6 cellular contexts compared by ENCODE assay signal in genomic region chr20:63538204-63539091, GRCh38. TPM values are rescaled to one million over a fixed set of nuclear protein-coding genes. Genes with fewer than 3 reads are reported as not detected.
DNase-seq lines count a peak whose midpoint lies in the region; ATAC-seq and TF ChIP-seq lines count a peak whose summit lies in the region.

No MANE protein-coding gene starts in this region.

- peak; percentile 37 for TF ChIP-seq CTCF in CD8-positive, alpha-beta T cell (IDR thresholded peaks at IDR 0.05)
- TF ChIP-seq CTCF in gastrocnemius medialis (IDR thresholded peaks at IDR 0.05 in 4 of 5, conservative IDR thresholded peaks at IDR 0.05 in 1 of 5) (peak in 2 of 5 experiments; percentile 10 to 24), uterus (IDR thresholded peaks at IDR 0.05) (no peak)

- peak in 3 of 7 experiments; percentile 30 to 73 (median 35) for DNase-seq in CD8-positive, alpha-beta T cell
- peak; percentile 63 for DNase-seq in NCI-H2029 treated with DMSO at 0.1 percent for 48 hours (lab: John Stamatoyannopoulos, UW)
- DNase-seq in dermis blood vessel endothelial cell: peak; percentile 69
- DNase-seq in gastrocnemius medialis: no peak
- no peak for DNase-seq in dedifferentiated amniotic fluid mesenchymal stem cell (ENCODE audit: extremely low spot score)
- DNase-seq in uterus: no peak

- H3K4me1 Mint-ChIP-seq in CD8-positive, alpha-beta T cell (ENCODE audit: low read depth): peaks cover 14% of the 10 kb centered on the region

- H3K4me1 ChIP-seq in CD8-positive, alpha-beta T cell (ENCODE audit: insufficient read depth, low read length): peaks cover 22% of the 10 kb centered on the region
- H3K4me1 ChIP-seq in gastrocnemius medialis (peaks cover 0 to 4% of the 10 kb centered on the region in 2 donors), uterus (no peaks in the 10 kb centered on the region)

- H3K9me3 ChIP-seq in CD8-positive, alpha-beta T cell (ENCODE audit: low read length): no peaks in the 10 kb centered on the region
- no peaks in the 10 kb centered on the region for H3K9me3 ChIP-seq in gastrocnemius medialis
- no peaks in the 10 kb centered on the region for H3K9me3 ChIP-seq in uterus

- in situ Hi-C loops in gastrocnemius medialis (cut with MboI; ENCODE audit: low sequenced_read_pairs in 4 of 4): loop anchor here in 1 of 4 donors (25.0 kb wide), 1 partner anchor 99 kb away; the partner anchor contains the start of gene GMEB2

- intact Hi-C loops in CD8-positive, alpha-beta T cell (cut with DNase I, micrococcal nuclease): loop anchor here (1.0 to 5.0 kb wide), 18 partner anchors 15 to 584 kb away; partner anchors contain the start of genes ARFRP1 (in 2 of the 2), GMEB2 (in 2 of the 2), UCKL1 (in 2 of the 2) and LIME1 (in 1 of the 2)
- intact Hi-C loops in gastrocnemius medialis (cut with DNase I; ENCODE audit: low total_unique reads): loop anchor here (1.0 to 5.0 kb wide), 3 partner anchors 74 to 436 kb away; no protein-coding TSS in a partner anchor
- intact Hi-C loops in uterus (cut with DNase I; ENCODE audit: low total_unique reads): loop anchor here (2.0 kb wide), 1 partner anchor 434 kb away; no protein-coding TSS in a partner anchor

- H3K27ac Mint-ChIP-seq in CD8-positive, alpha-beta T cell: peak overlapping the region; percentile 81

- H3K9me3 Mint-ChIP-seq in CD8-positive, alpha-beta T cell: no peaks in the 10 kb centered on the region

- ATAC-seq in CD8-positive, alpha-beta T cell: peak; percentile 15
- ATAC-seq in gastrocnemius medialis: peak; percentile 25 to 27

- TF ChIP-seq POLR2A in gastrocnemius medialis (IDR thresholded peaks at IDR 0.05): no peak
- TF ChIP-seq POLR2A in uterus (IDR thresholded peaks at IDR 0.05): no peak

- H3K27me3 ChIP-seq in CD8-positive, alpha-beta T cell (ENCODE audit: insufficient read depth, low read length): no peaks in the 10 kb centered on the region
- peaks cover 22 to 31% (median 28%) of the 10 kb centered on the region in 3 donors for H3K27me3 ChIP-seq in gastrocnemius medialis
- H3K27me3 ChIP-seq in uterus: peaks cover 11 to 12% of the 10 kb centered on the region in 2 donors

- CTCF ChIA-PET in CD8-positive, alpha-beta T cell (lab: Charles Lee): interaction anchor here (0.6 to 4.3 kb wide), 34 partner anchors 8 to 584 kb away, joined by 3 to 60 read pairs (median 5); partner anchors contain the start of genes HELZ2, LIME1, PPDPF and RTEL1

- no peaks in the 10 kb centered on the region for H3K36me3 ChIP-seq in CD8-positive, alpha-beta T cell (ENCODE audit: insufficient read depth, low read length)
- H3K36me3 ChIP-seq in gastrocnemius medialis (no peaks in the 10 kb centered on the region), uterus (no peaks in the 10 kb centered on the region)

- no peaks in the 10 kb centered on the region for H3K36me3 Mint-ChIP-seq in CD8-positive, alpha-beta T cell

- peak overlapping the region; percentile 48 for H3K4me3 ChIP-seq in CD8-positive, alpha-beta T cell (ENCODE audit: low read depth, low read length)
- peak overlapping the region in 2 of 4 donors; percentile 9 to 40 for H3K4me3 ChIP-seq in gastrocnemius medialis
- no peak overlapping the region for H3K4me3 ChIP-seq in uterus

- H3K27ac ChIP-seq in CD8-positive, alpha-beta T cell (ENCODE audit: low read depth, low read length): peak overlapping the region; percentile 34
- H3K27ac ChIP-seq in gastrocnemius medialis: peak overlapping the region in 1 of 4 donors; percentile 23
- no peak overlapping the region for H3K27ac ChIP-seq in uterus

- POLR2A ChIA-PET in CD8-positive, alpha-beta T cell (lab: Charles Lee): interaction anchor here (1.2 to 4.8 kb wide), 11 partner anchors 9 to 326 kb away, joined by 3 to 57 read pairs (median 6); partner anchors contain the start of genes ARFRP1, GMEB2, PPDPF and RTEL1

- no peaks in the 10 kb centered on the region for H3K27me3 Mint-ChIP-seq in CD8-positive, alpha-beta T cell (ENCODE audit: low read depth)

- H3K4me3 Mint-ChIP-seq in CD8-positive, alpha-beta T cell: peak overlapping the region; percentile 75

RNA-seq across cellular contexts. Expression of gene PTK6, which starts 1.3 kb away (rescaled TPM):
- under 1 TPM; 0.11 to 0.14 TPM for total RNA-seq in CD8-positive, alpha-beta T cell
- total RNA-seq in dermis blood vessel endothelial cell (under 0.01 and 0.05 TPM in 2 replicates), gastrocnemius medialis (under 1 TPM in 1 of 4 donors, not detected in 3; 0.36 TPM), uterus (under 1 TPM in 2 of 4 donors, not detected in 2; under 0.01 TPM)

RNA-seq across cellular contexts. Expression of gene SRMS, which starts 9.1 kb away (rescaled TPM):
- not detected for total RNA-seq in CD8-positive, alpha-beta T cell
- total RNA-seq in dermis blood vessel endothelial cell: not detected in 2 replicates
- total RNA-seq in gastrocnemius medialis: not detected
- not detected for total RNA-seq in uterus

RNA-seq across cellular contexts. Expression of gene FNDC11, which starts 15.5 kb away (rescaled TPM):
- under 1 TPM; 0.50 to 0.52 TPM for total RNA-seq in CD8-positive, alpha-beta T cell
- total RNA-seq in dermis blood vessel endothelial cell: 1.2 and 2.4 TPM in 2 replicates
- total RNA-seq in gastrocnemius medialis: under 1 TPM in 1 of 4 donors, not detected in 3; 0.13 TPM
- total RNA-seq in uterus: under 1 TPM in 2 of 4 donors, not detected in 2; 0.34 to 0.69 TPM

RNA-seq across cellular contexts. Expression of gene PPDPF, which starts 17.9 kb away (rescaled TPM):
- total RNA-seq in CD8-positive, alpha-beta T cell: 100 to 1,000 TPM; 284 to 287 TPM
- total RNA-seq in dermis blood vessel endothelial cell: 19.9 and 37.3 TPM in 2 replicates
- total RNA-seq in gastrocnemius medialis: 100 to 1,000 TPM in 1 of 4 donors, 10 to 100 TPM in 3; 50.2 to 207 (median 76.1) TPM
- 100 to 1,000 TPM in 2 of 4 donors, 10 to 100 TPM in 2; 35.8 to 200 (median 88.6) TPM for total RNA-seq in uterus

RNA-seq across cellular contexts. Expression of gene HELZ2, which starts 35.6 kb away (rescaled TPM):
- 10 to 100 TPM; 43.3 to 48.0 TPM for total RNA-seq in CD8-positive, alpha-beta T cell
- total RNA-seq in dermis blood vessel endothelial cell: 54.8 and 64.0 TPM in 2 replicates
- total RNA-seq in gastrocnemius medialis: 1 to 10 TPM; 1.7 to 6.2 (median 3.6) TPM
- 10 to 100 TPM in 3 of 4 donors, 1 to 10 TPM in 1; 3.5 to 41.9 (median 22.1) TPM for total RNA-seq in uterus

Comparison
In these comparisons a context has a peak if more than half of its experiments do, and no peak if none do; other contexts are left out.
1. DNase-seq: peak in NCI-H2029 treated with DMSO at 0.1 percent for 48 hours (single experiment) and dermis blood vessel endothelial cell (single experiment); none in gastrocnemius medialis (0 of 2), dedifferentiated amniotic fluid mesenchymal stem cell (single experiment) and uterus (0 of 2).